In genomic region chr12:124293286-124294003, GRCh38 we compare ENCODE assay signal across 2 cellular contexts.
TF ChIP-seq lines count a peak whose summit lies in the region.

No MANE protein-coding gene starts in this region.

TF ChIP-seq in HEK293, 187 proteins besides CTCF, POLR2A, EP300 and RAD21:
- TF ChIP-seq ZFP37 (tag by site-specific recombination; IDR thresholded peaks at IDR 0.05) = no peak
- no peak for TF ChIP-seq ZSCAN4 (tag by site-specific recombination; IDR thresholded peaks at IDR 0.05)
- TF ChIP-seq ZNF155 (tag by site-specific recombination; IDR thresholded peaks at IDR 0.05) = no peak
- no peak for TF ChIP-seq ZNF664 (tag by site-specific recombination; IDR thresholded peaks at IDR 0.05)
- TF ChIP-seq ZBTB20 (tag by site-specific recombination; IDR thresholded peaks at IDR 0.05) = no peak
- TF ChIP-seq KLF9 (tag by site-specific recombination; IDR thresholded peaks at IDR 0.05; ENCODE audit: low read depth) = no peak
- peak; percentile 52 for TF ChIP-seq ZIC2 (tag by site-specific recombination; IDR thresholded peaks at IDR 0.05)
- TF ChIP-seq ZNF16 (tag by site-specific recombination; IDR thresholded peaks at IDR 0.05; ENCODE audit: low read depth) = no peak
- no peak for TF ChIP-seq AEBP2 (tag by site-specific recombination; IDR thresholded peaks at IDR 0.05; ENCODE audit: borderline replicate concordance)

TF ChIP-seq in H1, 55 proteins besides CTCF, POLR2A, EP300 and RAD21:
- TF ChIP-seq CBX5 (IDR thresholded peaks at IDR 0.05; ENCODE audit: low read depth, low read length) = no peak
